In genomic region chr20:19937651-19938420, GRCh38 we compare ENCODE assay signal across 8 cellular contexts.
DNase-seq lines count a peak whose midpoint lies in the region; ATAC-seq and TF ChIP-seq lines count a peak whose summit lies in the region.

No MANE protein-coding gene starts in this region.

- intact Hi-C loops in ovary (cut with DNase I): no loop called here

- TF ChIP-seq EP300 in ovary (IDR thresholded peaks at IDR 0.05): no peak

- H3K4me1 ChIP-seq in ovary (ENCODE audit: insufficient read depth): peaks cover 1% of the 10 kb centered on the region

- WGBS in ovary, 3 donors: 89 to 91% (median 90%) methylated on average over 8 of the region's 8 CpGs

- H3K27me3 ChIP-seq in ovary: no peaks in the 10 kb centered on the region

- DNase-seq in activated T-cell treated with anti-CD3 and anti-CD28 coated beads for 24 hours (ENCODE audit: low read depth): peak; percentile 7
- DNase-seq in activated T-cell treated with anti-CD3 and anti-CD28 coated beads for 4 hours: no peak
- DNase-seq in activated naive CD4-positive, alpha-beta T cell treated with anti-CD3 and anti-CD28 coated beads, Interleukin-2, amount 50 U/mL, for 72 hours (ENCODE audit: low spot score in 2 of 2): peak in 1 of 2 donors; percentile 18
- no peak for DNase-seq in substantia nigra (lab: John Stamatoyannopoulos, UW)
- DNase-seq in NCI-H187 treated with DMSO at 0.1 percent for 48 hours (lab: John Stamatoyannopoulos, UW): no peak
- DNase-seq in HT-29 (ENCODE audit: low spot score): no peak
- DNase-seq in ovary: no peak

- no peaks in the 10 kb centered on the region for H3K36me3 Mint-ChIP-seq in activated naive CD4-positive, alpha-beta T cell treated with anti-CD3 and anti-CD28 coated beads, Interleukin-2, amount 50 U/mL, for 72 hours

- peak overlapping the region; percentile 32 for H3K27ac ChIP-seq in substantia nigra (ENCODE audit: low read depth, low read length, poor library complexity, severe bottlenecking)
- no peak overlapping the region for H3K27ac ChIP-seq in ovary

- TF ChIP-seq CTCF in ovary (IDR thresholded peaks at IDR 0.05): no peak

- H3K9me3 ChIP-seq in ovary: no peaks in the 10 kb centered on the region

- ATAC-seq in HG03066 (IDR thresholded peaks at IDR 0.05; ENCODE audit: low read depth, unreplicated experiment): peak; percentile 52
- ATAC-seq in activated naive CD4-positive, alpha-beta T cell treated with anti-CD3 and anti-CD28 coated beads, Interleukin-2, amount 50 U/mL, for 72 hours: peak; percentile 94 to 98

- H3K27ac Mint-ChIP-seq in activated naive CD4-positive, alpha-beta T cell treated with anti-CD3 and anti-CD28 coated beads, Interleukin-2, amount 50 U/mL, for 72 hours: peak overlapping the region; percentile 45 to 68

- TF ChIP-seq POLR2A in ovary (IDR thresholded peaks at IDR 0.05): no peak

- no peaks in the 10 kb centered on the region for H3K36me3 ChIP-seq in ovary

- no peaks in the 10 kb centered on the region for H3K9me3 Mint-ChIP-seq in activated naive CD4-positive, alpha-beta T cell treated with anti-CD3 and anti-CD28 coated beads, Interleukin-2, amount 50 U/mL, for 72 hours

- H3K4me3 ChIP-seq in ovary: no peak overlapping the region
